Comparison of ENCODE assay signal across 10 cellular contexts in genomic region chr17:60523822-60524221, GRCh38. TPM values are rescaled to one million over a fixed set of nuclear protein-coding genes. Genes with fewer than 3 reads are reported as not detected.
A peak's percentile ranks its signal among the peaks of the same experiment; 100 is the strongest.
DNase-seq lines count a peak whose midpoint lies in the region; ATAC-seq and TF ChIP-seq lines count a peak whose summit lies in the region.
"Had no signal": no experiment of that assay in that cellular context is flagged by ENCODE, and none has a peak within 500 bp of the region (broad histone marks: within the 10 kb centered on the region; RNA-seq: fewer than 3 reads in every experiment).

No MANE protein-coding gene starts in this region.

- ATAC-seq in RWPE2 (ENCODE audit: low read depth) (no peak), psoas muscle (no peak)
- ATAC-seq in stimulated activated memory B cell treated with anti-CD40 and anti-IgM and Interleukin-4, amounts not matched to agents 10 μg/mL and 1 μg/mL and 100 μg/mL, for 72 hours, result no peak

- no peak for DNase-seq in GM12865 (ENCODE audit: low read depth)
- DNase-seq in RWPE2 (ENCODE audit: low spot score), result no peak
- DNase-seq in epithelial cell of proximal tubule (ENCODE audit: low read depth), result no peak
- no peak for DNase-seq in psoas muscle
- DNase-seq in SHP77 (lab: John Stamatoyannopoulos, UW), result no peak
- DNase-seq in stimulated activated naive CD4-positive, alpha-beta T cell treated with Interleukin-2 at 50 U/mL for 16 hours (lab: John Stamatoyannopoulos, UW), result no peak
- DNase-seq in NCI-H2081 (lab: John Stamatoyannopoulos, UW), result no peak
- DNase-seq: activated effector memory CD4-positive, alpha-beta T cell treated with Interleukin-2 at 50 U/mL for 16 hours; left colon had no signal

- peaks cover 26% of the 10 kb centered on the region for H3K36me3 ChIP-seq in RWPE2 (ENCODE audit: low read depth)
- H3K36me3 ChIP-seq in psoas muscle (ENCODE audit: insufficient read depth in 1 of 2, low read depth in 1 of 2), result peaks cover 0 to 15% of the 10 kb centered on the region in 2 donors

- no peak overlapping the region for H3K4me3 Mint-ChIP-seq in stimulated activated memory B cell treated with anti-CD40 and anti-IgM and Interleukin-4, amounts not matched to agents 10 μg/mL and 1 μg/mL and 100 μg/mL, for 72 hours

- H3K4me1 ChIP-seq in RWPE2 (ENCODE audit: insufficient read depth, poor library complexity, severe bottlenecking), result peaks cover 11% of the 10 kb centered on the region
- peaks cover 37% of the 10 kb centered on the region for H3K4me1 ChIP-seq in psoas muscle

- peaks cover 6% of the 10 kb centered on the region for H3K36me3 Mint-ChIP-seq in stimulated activated memory B cell treated with anti-CD40 and anti-IgM and Interleukin-4, amounts not matched to agents 10 μg/mL and 1 μg/mL and 100 μg/mL, for 72 hours

- TF ChIP-seq CTCF in GM12865 (IDR thresholded peaks at IDR 0.05; ENCODE audit: insufficient read depth, low read depth, low read length, missing control alignments), result no peak
- TF ChIP-seq CTCF in RWPE2 (IDR thresholded peaks at IDR 0.05; ENCODE audit: poor library complexity, severe bottlenecking), result no peak
- no peak for TF ChIP-seq CTCF in epithelial cell of proximal tubule (conservative IDR thresholded peaks at IDR 0.05; ENCODE audit: low read depth, low read length)
- TF ChIP-seq CTCF in psoas muscle (IDR thresholded peaks at IDR 0.05), result no peak

- no peaks in the 10 kb centered on the region for H3K27me3 ChIP-seq in RWPE2 (ENCODE audit: insufficient read depth, poor library complexity, severe bottlenecking)
- H3K27me3 ChIP-seq in psoas muscle (ENCODE audit: insufficient read depth in 3 of 3, low read length in 2 of 3), result no peaks in the 10 kb centered on the region

- intact Hi-C loops in psoas muscle (cut with DNase I), result loop anchor here in 1 of 2 donors (5.0 kb wide), 1 partner anchor 442 kb away; no protein-coding TSS in a partner anchor

- no peaks in the 10 kb centered on the region for H3K9me3 Mint-ChIP-seq in stimulated activated memory B cell treated with anti-CD40 and anti-IgM and Interleukin-4, amounts not matched to agents 10 μg/mL and 1 μg/mL and 100 μg/mL, for 72 hours

- peak overlapping the region; percentile 75 for H3K4me3 ChIP-seq in GM12865 (ENCODE audit: low read depth, low read length)
- peak overlapping the region; percentile 94 for H3K4me3 ChIP-seq in RWPE2 (ENCODE audit: severe bottlenecking)
- H3K4me3 ChIP-seq in epithelial cell of proximal tubule (ENCODE audit: low read depth, low read length), result peak overlapping the region; percentile 97
- peak overlapping the region; percentile 99 for H3K4me3 ChIP-seq in psoas muscle

- no peak overlapping the region for H3K27ac Mint-ChIP-seq in stimulated activated memory B cell treated with anti-CD40 and anti-IgM and Interleukin-4, amounts not matched to agents 10 μg/mL and 1 μg/mL and 100 μg/mL, for 72 hours

- no peaks in the 10 kb centered on the region for H3K27me3 Mint-ChIP-seq in stimulated activated memory B cell treated with anti-CD40 and anti-IgM and Interleukin-4, amounts not matched to agents 10 μg/mL and 1 μg/mL and 100 μg/mL, for 72 hours

- H3K27ac ChIP-seq in RWPE2 (ENCODE audit: poor library complexity, severe bottlenecking) (no peak overlapping the region), psoas muscle (peak overlapping the region; percentile 100)

- H3K9me3 ChIP-seq in RWPE2 (ENCODE audit: severe bottlenecking) (no peaks in the 10 kb centered on the region), psoas muscle (no peaks in the 10 kb centered on the region)

- peaks cover 45% of the 10 kb centered on the region for H3K4me1 Mint-ChIP-seq in stimulated activated memory B cell treated with anti-CD40 and anti-IgM and Interleukin-4, amounts not matched to agents 10 μg/mL and 1 μg/mL and 100 μg/mL, for 72 hours

- 1 to 8% (median 6%) methylated on average over 1 of the region's 1 CpG for WGBS in psoas muscle, 3 donors

RNA-seq across cellular contexts. Expression of gene APPBP2, which starts 2.2 kb away (rescaled TPM):
- total RNA-seq in epithelial cell of proximal tubule (14.5 and 16.5 TPM in 2 replicates), psoas muscle (10 to 100 TPM; 20.8 to 31.5 (median 25.8) TPM)
- polyA plus RNA-seq in psoas muscle, result 10 to 100 TPM in 1 of 3 donors, 1 to 10 TPM in 2; 5.9 to 35.4 (median 6.4) TPM
